Comparison of ENCODE assay signal across 29 cellular contexts in genomic region chr2:99106905-99107304, GRCh38. TPM values are rescaled to one million over a fixed set of nuclear protein-coding genes. Genes with fewer than 3 reads are reported as not detected.
DNase-seq lines count a peak whose midpoint lies in the region; ATAC-seq, FAIRE-seq and TF ChIP-seq lines count a peak whose summit lies in the region.
"Had no signal": no experiment of that assay in that cellular context is flagged by ENCODE, and none has a peak within 500 bp of the region (broad histone marks: within the 10 kb centered on the region; RNA-seq: fewer than 3 reads in every experiment).

No MANE protein-coding gene starts in this region.

- H3K27ac Mint-ChIP-seq in MCF 10A (ENCODE audit: low read depth, unreplicated experiment) = no peak overlapping the region
- H3K27ac Mint-ChIP-seq: activated B cell treated with CpG ODN at 0.5 μM for 24 hours; activated CD8-positive, alpha-beta T cell treated with anti-CD3 and anti-CD28 coated beads for 36 hours; memory B cell; naive B cell had no signal

- no peaks in the 10 kb centered on the region for H4K20me1 ChIP-seq in PC-9 (ENCODE audit: insufficient read depth)

- H3K9me3 Mint-ChIP-seq in MCF 10A (ENCODE audit: unreplicated experiment) = no peaks in the 10 kb centered on the region
- H3K9me3 Mint-ChIP-seq: activated B cell treated with CpG ODN at 0.5 μM for 24 hours; activated CD8-positive, alpha-beta T cell treated with anti-CD3 and anti-CD28 coated beads for 36 hours; memory B cell; naive B cell had no signal

- H3K36me3 Mint-ChIP-seq in MCF 10A (ENCODE audit: insufficient read depth, unreplicated experiment) = no peaks in the 10 kb centered on the region

- H3K36me3 ChIP-seq in breast epithelium (no peaks in the 10 kb centered on the region), PC-9 (ENCODE audit: low read depth) (no peaks in the 10 kb centered on the region)
- H3K36me3 ChIP-seq: adrenal gland, BE2C, colonic mucosa, spleen had no signal

- H3K27me3 Mint-ChIP-seq in MCF 10A (ENCODE audit: insufficient read depth, unreplicated experiment) = no peaks in the 10 kb centered on the region
- H3K27me3 Mint-ChIP-seq: activated B cell treated with CpG ODN at 0.5 μM for 24 hours; activated CD8-positive, alpha-beta T cell treated with anti-CD3 and anti-CD28 coated beads for 36 hours; memory B cell; naive B cell had no signal

- no peak for ATAC-seq in sciatic nerve
- ATAC-seq: activated CD8-positive, alpha-beta T cell treated with anti-CD3 and anti-CD28 coated beads for 36 hours; left cardiac atrium; Panc1 had no signal

- BruUV-seq in MCF 10A (replicated peaks; lab: Mats Ljungman, UMichigan) (no TSS peak), PC-9 (replicated peaks; lab: Mats Ljungman, UMichigan) (no TSS peak)

- no peak overlapping the region for H3K4me3 Mint-ChIP-seq in MCF 10A (ENCODE audit: unreplicated experiment)
- H3K4me3 Mint-ChIP-seq: activated B cell treated with CpG ODN at 0.5 μM for 24 hours; activated CD8-positive, alpha-beta T cell treated with anti-CD3 and anti-CD28 coated beads for 36 hours; memory B cell; naive B cell had no signal

- H3F3A ChIP-seq in PC-9 (ENCODE audit: insufficient read depth, low read depth) = no peaks in the 10 kb centered on the region

- no peaks in the 10 kb centered on the region for H3K4me1 ChIP-seq in breast epithelium
- H3K4me1 ChIP-seq in PC-9 (replicated peaks; ENCODE audit: insufficient read depth) = no peaks in the 10 kb centered on the region
- H3K4me1 ChIP-seq: BE2C, colonic mucosa, spleen had no signal

- peaks cover under 1% of the 10 kb centered on the region for H3K4me1 Mint-ChIP-seq in MCF 10A (ENCODE audit: insufficient read depth, unreplicated experiment)
- H3K4me1 Mint-ChIP-seq: activated B cell treated with CpG ODN at 0.5 μM for 24 hours, memory B cell had no signal

- H3K27ac ChIP-seq in breast epithelium (no peak overlapping the region), PC-9 (no peak overlapping the region), dorsolateral prefrontal cortex (no peak overlapping the region)
- H3K27ac ChIP-seq: adrenal gland, colonic mucosa, HL-60, SK-N-MC, spleen had no signal

- TF ChIP-seq POLR2A in breast epithelium (IDR thresholded peaks at IDR 0.05) (no peak), erythroblast (IDR thresholded peaks at IDR 0.05; ENCODE audit: low read length) (no peak), GM12892 (IDR thresholded peaks at IDR 0.05; ENCODE audit: low read depth, low read length) (no peak)

- TF ChIP-seq CTCF in MCF 10A (IDR thresholded peaks at IDR 0.05; ENCODE audit: unreplicated experiment) = no peak
- TF ChIP-seq CTCF in breast epithelium (IDR thresholded peaks at IDR 0.05) = no peak
- no peak for TF ChIP-seq CTCF in PC-9 (conservative IDR thresholded peaks at IDR 0.05)
- TF ChIP-seq CTCF in dorsolateral prefrontal cortex (IDR thresholded peaks at IDR 0.05 in 54 of 56, conservative IDR thresholded peaks at IDR 0.05 in 2 of 56; ENCODE audit: low read depth in 1 of 56, partially characterized antibody in 56 of 56) = no peak

- H3K4me2 ChIP-seq in PC-9 = no peak overlapping the region

- no peaks in the 10 kb centered on the region for H3K9me2 ChIP-seq in PC-9 (ENCODE audit: insufficient read depth)

- intact Hi-C loops in MCF 10A (cut with micrococcal nuclease) (no loop called here), breast epithelium (cut with DNase I; ENCODE audit: low total_unique reads) (no loop called here), PC-9 (cut with micrococcal nuclease; ENCODE audit: unreplicated experiment) (no loop called here), dorsolateral prefrontal cortex (cut with DNase I) (no loop called here), sciatic nerve (cut with DNase I) (no loop called here)

- no peak for FAIRE-seq in GM12892 (lab: Jason Lieb, UNC)

- H3K4me3 ChIP-seq in breast epithelium = no peak overlapping the region
- no peak overlapping the region for H3K4me3 ChIP-seq in PC-9
- no peak overlapping the region for H3K4me3 ChIP-seq in dorsolateral prefrontal cortex
- H3K4me3 ChIP-seq: adrenal gland, colonic mucosa, SK-N-MC, spleen had no signal

- no peaks in the 10 kb centered on the region for H3K79me2 ChIP-seq in PC-9 (ENCODE audit: low read depth)

- POLR2A ChIA-PET in MCF 10A (lab: Yijun Ruan, JAX) (interaction anchor here (0.6 kb wide), 1 partner anchor 241 kb away, joined by 4 read pairs; no protein-coding TSS in a partner anchor), PC-9 (lab: Charles Lee; ENCODE audit: unreplicated experiment) (no interaction called here)

- peak overlapping the region; percentile 11; the same call in 1 of the 2 replicates for H2AFZ ChIP-seq in PC-9

- H3K9me3 ChIP-seq in breast epithelium (no peaks in the 10 kb centered on the region), PC-9 (ENCODE audit: insufficient read depth, low read depth) (no peaks in the 10 kb centered on the region)
- H3K9me3 ChIP-seq: adrenal gland, BE2C, colonic mucosa, spleen had no signal

- DNase-seq in MCF 10A (ENCODE audit: unreplicated experiment) = peak; percentile 4
- no peak for DNase-seq in breast epithelium (ENCODE audit: low spot score in 2 of 2)
- no peak for DNase-seq in PC-9
- DNase-seq in erythroblast (lab: John Stamatoyannopoulos, UW) = peak; percentile 55 to 63
- DNase-seq in GM12892 (ENCODE audit: insufficient read length) = no peak
- no peak for DNase-seq in RPMI8226
- DNase-seq in dorsolateral prefrontal cortex = no peak
- no peak for DNase-seq in sciatic nerve (ENCODE audit: low spot score)
- DNase-seq: activated B cell treated with CpG ODN at 0.5 μM for 24 hours; activated CD8-positive, alpha-beta T cell treated with anti-CD3 and anti-CD28 coated beads for 36 hours; adrenal gland; BE2C; colonic mucosa; COR-L47; DND-41; glutamatergic neuron; GOT3; left cardiac atrium; naive B cell; NCI-H187 treated with DMSO at 0.1 percent for 48 hours; NCI-H748 treated with DMSO at 0.1 percent for 48 hours; nucleus accumbens; spleen; stimulated activated CD4-positive, alpha-beta T cell treated with anti-CD3 and anti-CD28 coated beads, Interleukin-4, amount 100 ng/mL, for 1 hour; stimulated activated naive CD4-positive, alpha-beta T cell treated with Interleukin-2 at 50 U/mL for 16 hours had no signal

- CTCF ChIA-PET in MCF 10A (lab: Yijun Ruan, JAX) = no interaction called here
- CTCF ChIA-PET in PC-9 (lab: Charles Lee) = no interaction called here

- H3K27me3 ChIP-seq in breast epithelium = no peaks in the 10 kb centered on the region
- H3K27me3 ChIP-seq in PC-9 (ENCODE audit: insufficient read depth, low read depth) = no peaks in the 10 kb centered on the region
- no peaks in the 10 kb centered on the region for H3K27me3 ChIP-seq in dorsolateral prefrontal cortex
- H3K27me3 ChIP-seq: adrenal gland, BE2C, colonic mucosa, spleen had no signal

RNA-seq across cellular contexts. Expression of gene C2orf15, which starts 34.6 kb away (rescaled TPM):
- total RNA-seq in MCF 10A (2022) = 0.74 and 0.93 TPM in 2 replicates
- total RNA-seq in breast epithelium = 1 to 10 TPM; 1.6 to 4.8 (median 2.6) TPM
- total RNA-seq in PC-9 (2021) = 16.9 and 18.0 TPM in 2 replicates
- 1.4 TPM for polyA plus RNA-seq in GM12892 (2012; ENCODE audit: missing spikeins)
- total RNA-seq in dorsolateral prefrontal cortex = 1 to 10 TPM in 118 of 120 experiments, under 1 TPM in 2; 0.81 to 5.3 (median 2.5) TPM
- not detected for total RNA-seq in sciatic nerve

RNA-seq across cellular contexts. Expression of gene TSGA10, which starts 47.8 kb away (rescaled TPM):
- 7.9 and 11.6 TPM in 2 replicates for total RNA-seq in MCF 10A (2022)
- total RNA-seq in breast epithelium = 10 to 100 TPM in 2 of 3 donors, 1 to 10 TPM in 1; 7.2 to 40.2 (median 17.1) TPM
- total RNA-seq in PC-9 (2021) = 13.5 and 14.9 TPM in 2 replicates
- 4.3 TPM for polyA plus RNA-seq in GM12892 (2012; ENCODE audit: missing spikeins)
- total RNA-seq in dorsolateral prefrontal cortex = 10 to 100 TPM; 18.6 to 47.7 (median 28.7) TPM
- total RNA-seq in sciatic nerve = 11.0 TPM

RNA-seq across cellular contexts. Expression of gene LIPT1, which starts 47.9 kb away (rescaled TPM):
- total RNA-seq in MCF 10A (2022) = 13.1 TPM in 2 replicates
- 10 to 100 TPM in 2 of 3 donors, 1 to 10 TPM in 1; 9.8 to 11.0 (median 10.8) TPM for total RNA-seq in breast epithelium
- 10.3 and 11.6 TPM in 2 replicates for total RNA-seq in PC-9 (2021)
- polyA plus RNA-seq in GM12892 (2012; ENCODE audit: missing spikeins) = 8.4 TPM
- 10 to 100 TPM in 78 of 120 experiments, 1 to 10 TPM in 42; 3.8 to 24.2 (median 11.3) TPM for total RNA-seq in dorsolateral prefrontal cortex
- 12.1 TPM for total RNA-seq in sciatic nerve

Comparison
In these comparisons a context has a peak if more than half of its experiments do, and no peak if none do; other contexts are left out.
1. DNase-seq: peak in MCF 10A (single experiment) and erythroblast (2 of 2); none in breast epithelium (0 of 2), PC-9 (0 of 2), GM12892 (single experiment), RPMI8226 (single experiment), dorsolateral prefrontal cortex (0 of 10) and sciatic nerve (single experiment).